In the genomic region with DNA sequence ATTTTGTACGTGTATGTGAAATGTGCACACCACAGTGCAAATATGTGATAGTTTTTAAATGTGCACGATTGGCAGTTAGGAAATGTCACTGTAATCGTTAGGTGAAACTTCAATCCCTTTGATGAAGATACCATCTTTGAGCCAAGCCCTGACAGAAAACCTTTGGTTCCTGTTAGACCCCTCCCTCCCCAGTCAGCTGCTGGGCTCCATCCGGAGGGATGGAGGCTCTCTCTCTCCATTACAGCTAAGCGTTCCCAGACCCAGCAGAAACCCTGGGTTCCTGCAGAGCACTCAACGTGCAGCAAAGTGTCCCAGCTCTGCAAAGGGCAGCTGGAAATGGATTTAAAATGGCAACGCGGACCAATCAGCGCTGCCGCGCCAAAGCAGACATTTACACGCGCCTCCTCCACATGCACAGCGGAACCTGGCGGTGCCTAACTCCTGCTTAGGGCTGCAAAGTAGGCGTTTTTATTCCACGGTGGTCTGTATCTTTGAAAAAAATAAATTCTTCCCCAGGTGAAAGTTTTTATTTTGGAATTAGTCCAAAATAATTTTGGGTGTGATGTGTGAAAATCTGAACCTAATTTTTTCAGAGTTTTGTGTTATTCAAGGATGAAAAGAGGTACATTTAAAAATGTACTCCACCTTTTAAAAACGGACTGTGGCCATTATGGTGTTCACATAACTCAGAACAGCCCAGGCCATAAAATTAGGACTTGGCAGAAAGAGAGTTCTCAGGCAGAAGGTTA, we compare ENCODE assay signal across 1 cellular context.
TF ChIP-seq lines count a peak whose summit lies in the region.

No MANE protein-coding gene starts in this region.

TF ChIP-seq in HepG2, 621 proteins besides CTCF, POLR2A, EP300 and RAD21 (continued from another document and continues in another):
- TF ChIP-seq ELF4 (CRISPR knock-in tag; IDR thresholded peaks at IDR 0.05; ENCODE audit: borderline replicate concordance) (no peak), RCOR2 (CRISPR knock-in tag; IDR thresholded peaks at IDR 0.05) (peak; percentile 62), ZKSCAN8 (CRISPR knock-in tag; IDR thresholded peaks at IDR 0.05; ENCODE audit: borderline replicate concordance) (no peak), ISL2 (CRISPR knock-in tag; IDR thresholded peaks at IDR 0.05) (peak; percentile 56), AHR (CRISPR knock-in tag; IDR thresholded peaks at IDR 0.05) (no peak), RXRA (CRISPR knock-in tag; IDR thresholded peaks at IDR 0.05) (no peak), NONO (IDR thresholded peaks at IDR 0.05) (no peak), NONO (CRISPR knock-in tag; conservative IDR thresholded peaks at IDR 0.05) (peak; percentile 85; the same call in 1 of the 2 replicates), ZNF777 (CRISPR knock-in tag; IDR thresholded peaks at IDR 0.05) (no peak), MED1 (CRISPR knock-in tag; IDR thresholded peaks at IDR 0.05) (peak; percentile 65), ZMYM4 (CRISPR knock-in tag; IDR thresholded peaks at IDR 0.05) (peak; percentile 90), ZFX (CRISPR knock-in tag; IDR thresholded peaks at IDR 0.05; ENCODE audit: low read depth) (no peak), ZNF75D (CRISPR knock-in tag; IDR thresholded peaks at IDR 0.05; ENCODE audit: borderline replicate concordance) (no peak), SP4 (CRISPR knock-in tag; IDR thresholded peaks at IDR 0.05) (no peak), ZNF354B (CRISPR knock-in tag; IDR thresholded peaks at IDR 0.05) (no peak), ZNF547 (CRISPR knock-in tag; IDR thresholded peaks at IDR 0.05) (no peak), ZSCAN9 (CRISPR knock-in tag; IDR thresholded peaks at IDR 0.05; ENCODE audit: borderline replicate concordance) (no peak), SETDB1 (CRISPR knock-in tag; IDR thresholded peaks at IDR 0.05; ENCODE audit: borderline replicate concordance) (no peak), ZNF160 (CRISPR knock-in tag; IDR thresholded peaks at IDR 0.05) (no peak), U2AF1 (optimal IDR thresholded peaks at IDR 0.05; ENCODE audit: low read depth, low read length) (no peak), GFI1 (CRISPR knock-in tag; IDR thresholded peaks at IDR 0.05; ENCODE audit: borderline replicate concordance) (0 out of 2 replicates have a peak, but pooled peaks have one; percentile 28), ZBTB7B (CRISPR knock-in tag; IDR thresholded peaks at IDR 0.05) (peak; percentile 57; the same call in 1 of the 2 replicates), SMAD9 (CRISPR knock-in tag; IDR thresholded peaks at IDR 0.05) (no peak), ZNF121 (CRISPR knock-in tag; IDR thresholded peaks at IDR 0.05) (no peak), ARID2 (CRISPR knock-in tag; IDR thresholded peaks at IDR 0.05; ENCODE audit: borderline replicate concordance) (no peak), HMG20A (CRISPR knock-in tag; IDR thresholded peaks at IDR 0.05; ENCODE audit: borderline replicate concordance) (peak; percentile 28; the same call in 1 of the 2 replicates), DPF2 (CRISPR knock-in tag; IDR thresholded peaks at IDR 0.05; ENCODE audit: borderline replicate concordance, low read depth) (no peak), HCFC1 (IDR thresholded peaks at IDR 0.05; ENCODE audit: low read depth, low read length) (no peak)
- TF ChIP-seq, protein P1, sequence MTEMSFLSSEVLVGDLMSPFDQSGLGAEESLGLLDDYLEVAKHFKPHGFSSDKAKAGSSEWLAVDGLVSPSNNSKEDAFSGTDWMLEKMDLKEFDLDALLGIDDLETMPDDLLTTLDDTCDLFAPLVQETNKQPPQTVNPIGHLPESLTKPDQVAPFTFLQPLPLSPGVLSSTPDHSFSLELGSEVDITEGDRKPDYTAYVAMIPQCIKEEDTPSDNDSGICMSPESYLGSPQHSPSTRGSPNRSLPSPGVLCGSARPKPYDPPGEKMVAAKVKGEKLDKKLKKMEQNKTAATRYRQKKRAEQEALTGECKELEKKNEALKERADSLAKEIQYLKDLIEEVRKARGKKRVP (CRISPR knock-in tag; IDR thresholded peaks at IDR 0.05), result no peak
- TF ChIP-seq, protein P2, sequence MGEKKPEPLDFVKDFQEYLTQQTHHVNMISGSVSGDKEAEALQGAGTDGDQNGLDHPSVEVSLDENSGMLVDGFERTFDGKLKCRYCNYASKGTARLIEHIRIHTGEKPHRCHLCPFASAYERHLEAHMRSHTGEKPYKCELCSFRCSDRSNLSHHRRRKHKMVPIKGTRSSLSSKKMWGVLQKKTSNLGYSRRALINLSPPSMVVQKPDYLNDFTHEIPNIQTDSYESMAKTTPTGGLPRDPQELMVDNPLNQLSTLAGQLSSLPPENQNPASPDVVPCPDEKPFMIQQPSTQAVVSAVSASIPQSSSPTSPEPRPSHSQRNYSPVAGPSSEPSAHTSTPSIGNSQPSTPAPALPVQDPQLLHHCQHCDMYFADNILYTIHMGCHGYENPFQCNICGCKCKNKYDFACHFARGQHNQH (CRISPR knock-in tag; IDR thresholded peaks at IDR 0.05), result peak; percentile 27; the same call in 1 of the 2 replicates
- TF ChIP-seq, protein P3, sequence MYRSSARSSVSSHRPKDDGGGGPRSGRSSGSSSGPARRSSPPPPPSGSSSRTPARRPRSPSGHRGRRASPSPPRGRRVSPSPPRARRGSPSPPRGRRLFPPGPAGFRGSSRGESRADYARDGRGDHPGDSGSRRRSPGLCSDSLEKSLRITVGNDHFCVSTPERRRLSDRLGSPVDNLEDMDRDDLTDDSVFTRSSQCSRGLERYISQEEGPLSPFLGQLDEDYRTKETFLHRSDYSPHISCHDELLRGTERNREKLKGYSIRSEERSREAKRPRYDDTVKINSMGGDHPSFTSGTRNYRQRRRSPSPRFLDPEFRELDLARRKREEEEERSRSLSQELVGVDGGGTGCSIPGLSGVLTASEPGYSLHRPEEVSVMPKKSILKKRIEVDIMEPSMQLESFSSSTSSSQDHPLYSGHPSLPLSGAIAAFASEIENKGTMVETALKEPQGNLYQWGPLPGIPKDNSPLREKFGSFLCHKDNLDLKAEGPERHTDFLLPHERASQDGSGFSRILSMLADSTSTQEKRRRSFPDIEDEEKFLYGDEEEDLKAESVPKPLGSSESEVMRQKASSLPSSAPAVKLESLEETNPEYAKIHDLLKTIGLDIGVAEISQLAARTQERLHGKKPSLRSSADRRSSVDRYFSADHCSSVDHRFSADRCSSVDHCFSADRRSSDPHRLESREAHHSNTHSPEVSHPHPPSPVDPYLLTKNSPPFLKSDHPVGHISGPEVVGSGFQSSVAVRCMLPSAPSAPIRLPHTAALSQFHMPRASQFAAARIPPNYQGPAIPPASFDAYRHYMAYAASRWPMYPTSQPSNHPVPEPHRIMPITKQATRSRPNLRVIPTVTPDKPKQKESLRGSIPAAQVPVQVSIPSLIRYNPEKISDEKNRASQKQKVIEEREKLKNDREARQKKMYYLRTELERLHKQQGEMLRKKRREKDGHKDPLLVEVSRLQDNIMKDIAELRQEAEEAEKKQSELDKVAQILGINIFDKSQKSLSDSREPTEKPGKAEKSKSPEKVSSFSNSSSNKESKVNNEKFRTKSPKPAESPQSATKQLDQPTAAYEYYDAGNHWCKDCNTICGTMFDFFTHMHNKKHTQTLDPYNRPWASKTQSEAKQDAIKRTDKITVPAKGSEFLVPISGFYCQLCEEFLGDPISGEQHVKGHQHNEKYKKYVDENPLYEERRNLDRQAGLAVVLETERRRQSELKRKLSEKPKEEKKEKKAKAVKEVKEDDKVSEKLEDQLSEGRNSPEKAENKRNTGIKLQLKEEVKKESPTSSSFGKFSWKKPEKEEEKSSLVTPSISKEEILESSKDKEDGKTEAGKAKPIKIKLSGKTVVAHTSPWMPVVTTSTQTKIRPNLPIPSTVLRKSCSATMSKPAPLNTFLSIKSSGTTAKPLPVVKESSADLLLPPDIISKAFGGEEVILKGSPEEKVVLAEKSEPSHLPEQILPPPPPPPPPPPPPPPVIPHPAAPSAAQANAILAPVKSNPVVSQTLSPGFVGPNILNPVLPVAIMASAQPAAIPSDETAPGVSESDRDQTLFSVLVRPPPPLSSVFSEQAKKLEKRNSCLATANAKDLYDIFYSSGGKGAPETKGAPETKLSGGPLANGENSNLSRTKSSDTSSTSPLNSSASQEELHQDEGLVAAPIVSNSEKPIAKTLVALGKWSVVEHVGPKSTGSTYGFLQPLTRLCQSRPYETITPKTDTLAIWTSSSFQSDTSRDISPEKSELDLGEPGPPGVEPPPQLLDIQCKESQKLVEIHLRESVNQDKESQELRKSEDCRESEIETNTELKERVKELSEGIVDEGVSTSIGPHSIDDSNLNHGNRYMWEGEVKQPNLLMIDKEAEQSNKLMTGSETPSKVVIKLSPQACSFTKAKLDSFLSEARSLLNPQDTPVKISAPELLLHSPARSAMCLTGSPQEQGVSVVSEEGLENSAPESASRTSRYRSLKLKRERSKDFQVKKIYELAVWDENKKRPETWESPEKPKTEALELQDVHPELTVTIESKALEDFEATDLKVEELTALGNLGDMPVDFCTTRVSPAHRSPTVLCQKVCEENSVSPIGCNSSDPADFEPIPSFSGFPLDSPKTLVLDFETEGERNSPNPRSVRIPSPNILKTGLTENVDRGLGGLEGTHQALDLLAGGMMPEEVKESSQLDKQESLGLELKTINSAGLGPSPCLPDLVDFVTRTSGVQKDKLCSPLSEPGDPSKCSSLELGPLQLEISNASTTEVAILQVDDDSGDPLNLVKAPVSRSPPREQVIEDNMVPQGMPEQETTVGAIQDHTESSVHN (CRISPR knock-in tag; IDR thresholded peaks at IDR 0.05), result no peak
- TF ChIP-seq, protein P4, sequence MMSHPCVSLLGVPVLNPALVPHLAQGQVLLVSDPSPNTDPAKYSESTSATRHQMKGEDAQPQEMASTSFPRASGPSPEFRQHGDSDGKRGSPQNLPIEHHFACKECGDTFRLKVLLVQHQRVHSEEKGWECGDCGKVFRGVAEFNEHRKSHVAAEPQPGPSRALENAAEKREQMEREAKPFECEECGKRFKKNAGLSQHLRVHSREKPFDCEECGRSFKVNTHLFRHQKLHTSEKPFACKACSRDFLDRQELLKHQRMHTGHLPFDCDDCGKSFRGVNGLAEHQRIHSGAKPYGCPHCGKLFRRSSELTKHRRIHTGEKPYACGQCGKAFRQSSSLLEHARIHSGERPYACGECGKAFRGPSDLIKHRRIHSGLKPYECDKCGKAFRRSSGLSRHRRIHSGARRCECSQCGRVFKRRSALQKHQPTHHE (CRISPR knock-in tag; IDR thresholded peaks at IDR 0.05; ENCODE audit: borderline replicate concordance), result no peak
- TF ChIP-seq, protein P5, sequence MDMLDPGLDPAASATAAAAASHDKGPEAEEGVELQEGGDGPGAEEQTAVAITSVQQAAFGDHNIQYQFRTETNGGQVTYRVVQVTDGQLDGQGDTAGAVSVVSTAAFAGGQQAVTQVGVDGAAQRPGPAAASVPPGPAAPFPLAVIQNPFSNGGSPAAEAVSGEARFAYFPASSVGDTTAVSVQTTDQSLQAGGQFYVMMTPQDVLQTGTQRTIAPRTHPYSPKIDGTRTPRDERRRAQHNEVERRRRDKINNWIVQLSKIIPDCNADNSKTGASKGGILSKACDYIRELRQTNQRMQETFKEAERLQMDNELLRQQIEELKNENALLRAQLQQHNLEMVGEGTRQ (IDR thresholded peaks at IDR 0.05; ENCODE audit: low read depth, low read length), result no peak
- TF ChIP-seq, protein P5 (CRISPR knock-in tag; IDR thresholded peaks at IDR 0.05; ENCODE audit: borderline replicate concordance), result no peak
- TF ChIP-seq, protein P6, sequence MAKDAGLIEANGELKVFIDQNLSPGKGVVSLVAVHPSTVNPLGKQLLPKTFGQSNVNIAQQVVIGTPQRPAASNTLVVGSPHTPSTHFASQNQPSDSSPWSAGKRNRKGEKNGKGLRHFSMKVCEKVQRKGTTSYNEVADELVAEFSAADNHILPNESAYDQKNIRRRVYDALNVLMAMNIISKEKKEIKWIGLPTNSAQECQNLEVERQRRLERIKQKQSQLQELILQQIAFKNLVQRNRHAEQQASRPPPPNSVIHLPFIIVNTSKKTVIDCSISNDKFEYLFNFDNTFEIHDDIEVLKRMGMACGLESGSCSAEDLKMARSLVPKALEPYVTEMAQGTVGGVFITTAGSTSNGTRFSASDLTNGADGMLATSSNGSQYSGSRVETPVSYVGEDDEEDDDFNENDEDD (CRISPR knock-in tag; IDR thresholded peaks at IDR 0.05; ENCODE audit: borderline replicate concordance), result peak; percentile 88; the same call in 1 of the 2 replicates
- TF ChIP-seq, protein P7, sequence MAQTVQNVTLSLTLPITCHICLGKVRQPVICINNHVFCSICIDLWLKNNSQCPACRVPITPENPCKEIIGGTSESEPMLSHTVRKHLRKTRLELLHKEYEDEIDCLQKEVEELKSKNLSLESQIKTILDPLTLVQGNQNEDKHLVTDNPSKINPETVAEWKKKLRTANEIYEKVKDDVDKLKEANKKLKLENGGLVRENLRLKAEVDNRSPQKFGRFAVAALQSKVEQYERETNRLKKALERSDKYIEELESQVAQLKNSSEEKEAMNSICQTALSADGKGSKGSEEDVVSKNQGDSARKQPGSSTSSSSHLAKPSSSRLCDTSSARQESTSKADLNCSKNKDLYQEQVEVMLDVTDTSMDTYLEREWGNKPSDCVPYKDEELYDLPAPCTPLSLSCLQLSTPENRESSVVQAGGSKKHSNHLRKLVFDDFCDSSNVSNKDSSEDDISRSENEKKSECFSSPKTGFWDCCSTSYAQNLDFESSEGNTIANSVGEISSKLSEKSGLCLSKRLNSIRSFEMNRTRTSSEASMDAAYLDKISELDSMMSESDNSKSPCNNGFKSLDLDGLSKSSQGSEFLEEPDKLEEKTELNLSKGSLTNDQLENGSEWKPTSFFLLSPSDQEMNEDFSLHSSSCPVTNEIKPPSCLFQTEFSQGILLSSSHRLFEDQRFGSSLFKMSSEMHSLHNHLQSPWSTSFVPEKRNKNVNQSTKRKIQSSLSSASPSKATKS (CRISPR knock-in tag; IDR thresholded peaks at IDR 0.05), result no peak
- TF ChIP-seq, protein P8, sequence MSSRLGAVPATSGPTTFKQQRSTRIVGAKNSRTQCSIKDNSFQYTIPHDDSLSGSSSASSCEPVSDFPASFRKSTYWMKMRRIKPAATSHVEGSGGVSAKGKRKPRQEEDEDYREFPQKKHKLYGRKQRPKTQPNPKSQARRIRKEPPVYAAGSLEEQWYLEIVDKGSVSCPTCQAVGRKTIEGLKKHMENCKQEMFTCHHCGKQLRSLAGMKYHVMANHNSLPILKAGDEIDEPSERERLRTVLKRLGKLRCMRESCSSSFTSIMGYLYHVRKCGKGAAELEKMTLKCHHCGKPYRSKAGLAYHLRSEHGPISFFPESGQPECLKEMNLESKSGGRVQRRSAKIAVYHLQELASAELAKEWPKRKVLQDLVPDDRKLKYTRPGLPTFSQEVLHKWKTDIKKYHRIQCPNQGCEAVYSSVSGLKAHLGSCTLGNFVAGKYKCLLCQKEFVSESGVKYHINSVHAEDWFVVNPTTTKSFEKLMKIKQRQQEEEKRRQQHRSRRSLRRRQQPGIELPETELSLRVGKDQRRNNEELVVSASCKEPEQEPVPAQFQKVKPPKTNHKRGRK (CRISPR knock-in tag; IDR thresholded peaks at IDR 0.05), result no peak
